Comparison of ENCODE assay signal across 8 cellular contexts in genomic region chr14:102140027-102140749, GRCh38. TPM values are rescaled to one million over a fixed set of nuclear protein-coding genes. Genes with fewer than 3 reads are reported as not detected.
DNase-seq lines count a peak whose midpoint lies in the region; ATAC-seq and TF ChIP-seq lines count a peak whose summit lies in the region.

No MANE protein-coding gene starts in this region.

- CTCF ChIA-PET in CD8-positive, alpha-beta T cell (lab: Charles Lee) = no interaction called here
- CTCF ChIA-PET in activated B cell treated with CpG ODN at 0.5 μM for 24 hours (lab: Charles Lee) = interaction anchor here (1.1 kb wide), 1 partner anchor 174 kb away, joined by 4 read pairs; no protein-coding TSS in a partner anchor

- H3K27ac Mint-ChIP-seq in CD8-positive, alpha-beta T cell = peak overlapping the region; percentile 98
- H3K27ac Mint-ChIP-seq in activated B cell treated with CpG ODN at 0.5 μM for 24 hours = peak overlapping the region; percentile 93

- ATAC-seq in CD8-positive, alpha-beta T cell = peak; percentile 14
- ATAC-seq in GM19463 (IDR thresholded peaks at IDR 0.05; ENCODE audit: unreplicated experiment) = peak; percentile 5
- peak; percentile 15 for ATAC-seq in HG03571 (IDR thresholded peaks at IDR 0.05; ENCODE audit: unreplicated experiment)
- ATAC-seq in activated B cell treated with CpG ODN at 0.5 μM for 24 hours (ENCODE audit: low read depth) = peak; percentile 9
- peak; percentile 26 to 44 (median 36) for ATAC-seq in right lobe of liver

- H3K27me3 ChIP-seq in CD8-positive, alpha-beta T cell (ENCODE audit: insufficient read depth, low read length) = no peaks in the 10 kb centered on the region
- no peaks in the 10 kb centered on the region for H3K27me3 ChIP-seq in right lobe of liver

- H3K9me3 Mint-ChIP-seq in CD8-positive, alpha-beta T cell = no peaks in the 10 kb centered on the region
- H3K9me3 Mint-ChIP-seq in activated B cell treated with CpG ODN at 0.5 μM for 24 hours = no peaks in the 10 kb centered on the region

- H3K36me3 Mint-ChIP-seq in CD8-positive, alpha-beta T cell = peaks cover 20% of the 10 kb centered on the region
- peaks cover 7% of the 10 kb centered on the region for H3K36me3 Mint-ChIP-seq in activated B cell treated with CpG ODN at 0.5 μM for 24 hours (ENCODE audit: low read depth)

- H3K9me3 ChIP-seq in CD8-positive, alpha-beta T cell (ENCODE audit: low read length) = no peaks in the 10 kb centered on the region
- no peaks in the 10 kb centered on the region for H3K9me3 ChIP-seq in right lobe of liver

- TF ChIP-seq POLR2A in right lobe of liver (IDR thresholded peaks at IDR 0.05) = no peak

- no peaks in the 10 kb centered on the region for H3K36me3 ChIP-seq in CD8-positive, alpha-beta T cell (ENCODE audit: insufficient read depth, low read length)
- no peaks in the 10 kb centered on the region for H3K36me3 ChIP-seq in right lobe of liver

- 2% methylated on average over 9 of the region's 48 CpGs for WGBS in right lobe of liver (ENCODE audit: insufficient coverage, low coverage, low lambda C conversion rate, missing lambda C conversion rate)

- H3K4me3 Mint-ChIP-seq in CD8-positive, alpha-beta T cell = peak overlapping the region; percentile 99
- peak overlapping the region; percentile 97 for H3K4me3 Mint-ChIP-seq in activated B cell treated with CpG ODN at 0.5 μM for 24 hours

- H3K27me3 Mint-ChIP-seq in CD8-positive, alpha-beta T cell (ENCODE audit: low read depth) = no peaks in the 10 kb centered on the region
- no peaks in the 10 kb centered on the region for H3K27me3 Mint-ChIP-seq in activated B cell treated with CpG ODN at 0.5 μM for 24 hours

- peak overlapping the region; percentile 94 for H3K4me3 ChIP-seq in CD8-positive, alpha-beta T cell (ENCODE audit: low read depth, low read length)
- H3K4me3 ChIP-seq in coronary artery (peak overlapping the region; percentile 96), right lobe of liver (peak overlapping the region; percentile 96 to 100 (median 99))

- peaks cover 33% of the 10 kb centered on the region for H3K4me1 Mint-ChIP-seq in CD8-positive, alpha-beta T cell (ENCODE audit: low read depth)
- H3K4me1 Mint-ChIP-seq in activated B cell treated with CpG ODN at 0.5 μM for 24 hours = peaks cover 19% of the 10 kb centered on the region

- no peak for TF ChIP-seq CTCF in CD8-positive, alpha-beta T cell (IDR thresholded peaks at IDR 0.05)
- TF ChIP-seq CTCF in activated B cell treated with CpG ODN at 0.5 μM for 24 hours (IDR thresholded peaks at IDR 0.05) (no peak), coronary artery (IDR thresholded peaks at IDR 0.05) (no peak), right lobe of liver (IDR thresholded peaks at IDR 0.05) (no peak)

- intact Hi-C loops in CD8-positive, alpha-beta T cell (cut with DNase I, micrococcal nuclease) = no loop called here
- intact Hi-C loops in activated B cell treated with CpG ODN at 0.5 μM for 24 hours (cut with micrococcal nuclease) = no loop called here
- intact Hi-C loops in right lobe of liver (cut with DNase I) = no loop called here

- peak overlapping the region; percentile 87 for H3K27ac ChIP-seq in CD8-positive, alpha-beta T cell (ENCODE audit: low read depth, low read length)
- H3K27ac ChIP-seq in coronary artery (peak overlapping the region; percentile 81 to 91), right lobe of liver (peak overlapping the region; percentile 80 to 86 (median 83))

- peaks cover 25% of the 10 kb centered on the region for H3K4me1 ChIP-seq in CD8-positive, alpha-beta T cell (ENCODE audit: insufficient read depth, low read length)
- peaks cover 0 to 15% (median 8%) of the 10 kb centered on the region in 4 donors for H3K4me1 ChIP-seq in right lobe of liver

- peak in 5 of 7 experiments; percentile 9 to 35 (median 28) for DNase-seq in CD8-positive, alpha-beta T cell
- DNase-seq in activated B cell treated with CpG ODN at 0.5 μM for 24 hours (peak; percentile 39), coronary artery (ENCODE audit: low spot score) (peak; percentile 74), right lobe of liver (peak; percentile 53 to 65 (median 60)), NCI-H2196 treated with DMSO at 0.1 percent for 48 hours (lab: John Stamatoyannopoulos, UW; ENCODE audit: unreplicated experiment) (no peak)
- DNase-seq in stimulated activated CD4-positive, alpha-beta T cell treated with anti-CD3 and anti-CD28 coated beads, TNF-alpha, amount 100 ng/mL, for 24 hours (ENCODE audit: low read depth in 3 of 3) = peak in 2 of 3 experiments; percentile 3 to 20

- POLR2A ChIA-PET in CD8-positive, alpha-beta T cell (lab: Charles Lee) = interaction anchor here (1.0 to 1.4 kb wide), 4 partner anchors 52 to 434 kb away, joined by 3 to 4 read pairs (median 3); partner anchors contain the start of gene ZNF839
- POLR2A ChIA-PET in activated B cell treated with CpG ODN at 0.5 μM for 24 hours (lab: Charles Lee) = interaction anchor here (0.6 to 2.1 kb wide), 9 partner anchors 10 to 1194 kb away, joined by 3 to 6 read pairs (median 6); partner anchors contain the start of genes EIF5 and MOK

RNA-seq across cellular contexts. Expression of gene WDR20, which starts 0.5 kb away (rescaled TPM):
- total RNA-seq in CD8-positive, alpha-beta T cell = 10 to 100 TPM; 40.8 to 46.3 TPM
- total RNA-seq in activated B cell treated with CpG ODN at 0.5 μM for 24 hours = 41.1 and 42.3 TPM in 2 replicates
- total RNA-seq in right lobe of liver = 10 to 100 TPM in 5 of 6 experiments, 1 to 10 TPM in 1; 6.3 to 14.7 (median 12.4) TPM

RNA-seq across cellular contexts. Expression of gene HSP90AA1, which starts 53.3 kb away (rescaled TPM):
- 100 to 1,000 TPM; 532 to 539 TPM for total RNA-seq in CD8-positive, alpha-beta T cell
- total RNA-seq in activated B cell treated with CpG ODN at 0.5 μM for 24 hours (431 and 435 TPM in 2 replicates), right lobe of liver (100 to 1,000 TPM; 118 to 672 (median 325) TPM)
